In the genomic region with DNA sequence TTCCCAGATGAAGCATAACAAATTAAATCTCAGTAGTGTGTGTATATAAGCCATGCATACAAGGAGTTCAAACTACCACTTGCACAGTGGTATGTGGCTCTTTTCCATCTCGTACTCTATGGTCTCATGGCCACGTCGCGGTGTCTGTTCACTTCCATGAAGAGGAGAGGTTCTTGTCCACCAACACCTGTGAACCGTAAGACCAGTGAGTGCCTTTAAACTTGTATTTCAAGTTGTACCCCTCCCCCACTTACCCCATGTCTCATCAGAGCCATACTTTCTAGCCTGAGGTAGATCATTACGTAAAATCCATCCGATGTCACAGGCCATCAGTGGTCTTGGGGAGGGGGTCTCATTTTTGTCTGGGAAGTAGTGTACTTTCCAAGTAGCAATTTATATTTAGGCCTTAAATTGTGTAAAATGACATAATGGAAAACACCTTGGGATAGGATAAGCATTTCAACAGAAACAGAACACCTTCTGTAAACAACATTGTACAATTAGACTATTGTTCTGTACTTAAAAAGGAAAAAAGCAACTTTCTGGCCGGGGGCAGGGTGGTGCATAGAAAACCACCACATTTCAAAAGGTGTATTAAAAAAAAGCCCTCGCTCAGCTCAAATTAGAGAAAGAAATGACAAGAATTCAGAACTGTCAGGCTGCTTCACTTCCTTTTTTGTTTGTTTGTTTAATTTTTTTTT, we compare ENCODE assay signal across 22 cellular contexts.
DNase-seq lines count a peak whose midpoint lies in the region; ATAC-seq and TF ChIP-seq lines count a peak whose summit lies in the region.
"Had no signal": no experiment of that assay in that cellular context is flagged by ENCODE, and none has a peak within 500 bp of the region (broad histone marks: within the 10 kb centered on the region; RNA-seq: fewer than 3 reads in every experiment).

No MANE protein-coding gene starts in this region.

- peaks cover 1 to 2% of the 10 kb centered on the region in 2 experiments for H3K36me3 ChIP-seq in trophoblast cell (ENCODE audit: control insufficient read depth in 1 of 2, insufficient read depth in 2 of 2, low read length in 2 of 2)

- no peak overlapping the region for H3K18ac ChIP-seq in trophoblast cell (ENCODE audit: low read length)

- no peaks in the 10 kb centered on the region for H3K9me3 ChIP-seq in trophoblast cell (ENCODE audit: insufficient read depth, low read depth, low read length)
- H3K9me3 ChIP-seq: testis had no signal

- no peak for ATAC-seq in central memory CD8-positive, alpha-beta T cell (replicated peaks; ENCODE audit: extremely low read depth, poor library complexity, severe bottlenecking)
- no peak for ATAC-seq in stimulated activated memory B cell treated with anti-CD40 and anti-IgM and Interleukin-4, amounts not matched to agents 10 μg/mL and 1 μg/mL and 100 μg/mL, for 72 hours
- ATAC-seq: left cardiac atrium, Right ventricle myocardium inferior had no signal

- no peak for TF ChIP-seq CTCF in LNCaP clone FGC (IDR thresholded peaks at IDR 0.05; ENCODE audit: control insufficient read depth, extremely low read depth, insufficient read depth)

- DNase-seq in ELF-1 (ENCODE audit: low read depth, low spot score) = peak; percentile 12
- peak; percentile 43 for DNase-seq in LNCaP clone FGC (ENCODE audit: low read depth)
- DNase-seq in central memory CD8-positive, alpha-beta T cell (ENCODE audit: low spot score in 2 of 2) = no peak
- DNase-seq in trophoblast cell = peak in 1 of 2 donors; percentile 24
- DNase-seq in RKO (ENCODE audit: low spot score) = no peak
- DNase-seq in T-helper 2 cell treated with Interferon-gamma antibody and Interleukin-4, amounts not matched to agents 5 μg/mL and 100 μg/mL, for 36 hours (ENCODE audit: low spot score) = no peak
- DNase-seq: activated CD4-positive, alpha-beta T cell treated with anti-CD3 and anti-CD28 coated beads, Interleukin-2, amount 50 U/mL, for 4 hours; activated CD4-positive, CD25-positive, alpha-beta regulatory T cell; cerebellar nuclear complex; left cardiac atrium; MM.1S; NCI-H1436 treated with DMSO at 0.1 percent for 48 hours; NCI-H2171 treated with DMSO at 0.1 percent for 48 hours; occipital lobe; testis had no signal

- no peak overlapping the region for H2AFZ ChIP-seq in trophoblast cell (ENCODE audit: insufficient read depth, low read length, poor library complexity)

- H3K36me3 Mint-ChIP-seq in central memory CD8-positive, alpha-beta T cell (ENCODE audit: insufficient read depth) = peaks cover 21% of the 10 kb centered on the region
- peaks cover 31% of the 10 kb centered on the region for H3K36me3 Mint-ChIP-seq in stimulated activated memory B cell treated with anti-CD40 and anti-IgM and Interleukin-4, amounts not matched to agents 10 μg/mL and 1 μg/mL and 100 μg/mL, for 72 hours
- peaks cover 7% of the 10 kb centered on the region for H3K36me3 Mint-ChIP-seq in T-helper 2 cell treated with Interferon-gamma antibody and Interleukin-4, amounts not matched to agents 5 μg/mL and 100 μg/mL, for 36 hours (ENCODE audit: low read depth)

- H3K4me1 Mint-ChIP-seq in central memory CD8-positive, alpha-beta T cell = peaks cover 20% of the 10 kb centered on the region
- no peaks in the 10 kb centered on the region for H3K4me1 Mint-ChIP-seq in stimulated activated memory B cell treated with anti-CD40 and anti-IgM and Interleukin-4, amounts not matched to agents 10 μg/mL and 1 μg/mL and 100 μg/mL, for 72 hours
- H3K4me1 Mint-ChIP-seq in T-helper 2 cell treated with Interferon-gamma antibody and Interleukin-4, amounts not matched to agents 5 μg/mL and 100 μg/mL, for 36 hours (ENCODE audit: low read depth) = no peaks in the 10 kb centered on the region
- H3K4me1 Mint-ChIP-seq: CD14-positive monocyte had no signal

- no peak overlapping the region for H4K12ac ChIP-seq in trophoblast cell (ENCODE audit: low read depth, low read length)

- H3K27ac ChIP-seq in trophoblast cell (ENCODE audit: low read depth, low read length) = peak overlapping the region; percentile 36
- H3K27ac ChIP-seq: epithelial cell of prostate, testis had no signal

- H4K91ac ChIP-seq in trophoblast cell (ENCODE audit: low read depth, low read length) = no peak overlapping the region

- H2BK120ac ChIP-seq in trophoblast cell (ENCODE audit: insufficient read depth, low read length, poor library complexity) = no peak overlapping the region

- no peak overlapping the region for H3K4me3 ChIP-seq in LNCaP clone FGC (ENCODE audit: low read depth, low read length)
- H3K4me3 ChIP-seq in trophoblast cell (ENCODE audit: low read depth, low read length) = no peak overlapping the region
- H3K4me3 ChIP-seq: skin epidermis, testis had no signal

- peaks cover 1% of the 10 kb centered on the region for H3K79me2 ChIP-seq in trophoblast cell (ENCODE audit: control insufficient read depth, insufficient read depth, low read length, poor library complexity)

- peaks cover 5 to 12% of the 10 kb centered on the region in 2 experiments for H3K4me1 ChIP-seq in trophoblast cell (ENCODE audit: control insufficient read depth in 1 of 2, insufficient read depth in 2 of 2, low read length in 2 of 2)
- H3K4me1 ChIP-seq: testis had no signal

- H2BK12ac ChIP-seq in trophoblast cell (ENCODE audit: low read length) = peak overlapping the region; percentile 23

- no peak overlapping the region for H3K23ac ChIP-seq in trophoblast cell (ENCODE audit: low read length)

- no peak overlapping the region for H3K4ac ChIP-seq in trophoblast cell (ENCODE audit: low read depth, low read length)

- no peak overlapping the region for H3K4me2 ChIP-seq in trophoblast cell (ENCODE audit: low read length)

- H3K27me3 ChIP-seq in trophoblast cell (ENCODE audit: insufficient read depth, low read length) = no peaks in the 10 kb centered on the region
- H3K27me3 ChIP-seq: testis had no signal

- H4K8ac ChIP-seq in trophoblast cell (ENCODE audit: low read depth, low read length) = no peak overlapping the region

- H2BK5ac ChIP-seq in trophoblast cell (ENCODE audit: low read depth, low read length, poor library complexity) = no peak overlapping the region

- no peak overlapping the region for H3K4me3 Mint-ChIP-seq in central memory CD8-positive, alpha-beta T cell
- H3K4me3 Mint-ChIP-seq in stimulated activated memory B cell treated with anti-CD40 and anti-IgM and Interleukin-4, amounts not matched to agents 10 μg/mL and 1 μg/mL and 100 μg/mL, for 72 hours = no peak overlapping the region
- H3K4me3 Mint-ChIP-seq in T-helper 2 cell treated with Interferon-gamma antibody and Interleukin-4, amounts not matched to agents 5 μg/mL and 100 μg/mL, for 36 hours = no peak overlapping the region
- H3K4me3 Mint-ChIP-seq: activated naive CD8-positive, alpha-beta T cell; CD14-positive monocyte; IgD-negative memory B cell had no signal

- H3K14ac ChIP-seq in trophoblast cell (ENCODE audit: low read length) = no peak overlapping the region

- H3K27me3 Mint-ChIP-seq in central memory CD8-positive, alpha-beta T cell = no peaks in the 10 kb centered on the region
- H3K27me3 Mint-ChIP-seq in stimulated activated memory B cell treated with anti-CD40 and anti-IgM and Interleukin-4, amounts not matched to agents 10 μg/mL and 1 μg/mL and 100 μg/mL, for 72 hours = no peaks in the 10 kb centered on the region
- H3K27me3 Mint-ChIP-seq in T-helper 2 cell treated with Interferon-gamma antibody and Interleukin-4, amounts not matched to agents 5 μg/mL and 100 μg/mL, for 36 hours (ENCODE audit: low read depth) = no peaks in the 10 kb centered on the region
- H3K27me3 Mint-ChIP-seq: activated naive CD8-positive, alpha-beta T cell; IgD-negative memory B cell had no signal

- WGBS in trophoblast cell (ENCODE audit: extremely low coverage, insufficient coverage, insufficient read length) = no CpG with 5 or more reads among the region's 9 CpGs

- no peak overlapping the region for H3K9ac ChIP-seq in trophoblast cell (ENCODE audit: low read length)

- H3K9me3 Mint-ChIP-seq in central memory CD8-positive, alpha-beta T cell = no peaks in the 10 kb centered on the region
- no peaks in the 10 kb centered on the region for H3K9me3 Mint-ChIP-seq in stimulated activated memory B cell treated with anti-CD40 and anti-IgM and Interleukin-4, amounts not matched to agents 10 μg/mL and 1 μg/mL and 100 μg/mL, for 72 hours
- no peaks in the 10 kb centered on the region for H3K9me3 Mint-ChIP-seq in T-helper 2 cell treated with Interferon-gamma antibody and Interleukin-4, amounts not matched to agents 5 μg/mL and 100 μg/mL, for 36 hours
- H3K9me3 Mint-ChIP-seq: CD14-positive monocyte, IgD-negative memory B cell had no signal

- H3K79me1 ChIP-seq in trophoblast cell (ENCODE audit: low read length) = no peaks in the 10 kb centered on the region

- H3K27ac Mint-ChIP-seq in central memory CD8-positive, alpha-beta T cell (ENCODE audit: low read depth) = peak overlapping the region; percentile 4
- H3K27ac Mint-ChIP-seq in stimulated activated memory B cell treated with anti-CD40 and anti-IgM and Interleukin-4, amounts not matched to agents 10 μg/mL and 1 μg/mL and 100 μg/mL, for 72 hours = no peak overlapping the region
- no peak overlapping the region for H3K27ac Mint-ChIP-seq in T-helper 2 cell treated with Interferon-gamma antibody and Interleukin-4, amounts not matched to agents 5 μg/mL and 100 μg/mL, for 36 hours

- no peak overlapping the region for H2AK5ac ChIP-seq in trophoblast cell (ENCODE audit: low read length)

Comparison
In these comparisons a context has a peak if more than half of its experiments do, and no peak if none do; other contexts are left out.
1. DNase-seq: peak in ELF-1 (single experiment) and LNCaP clone FGC (single experiment); none in central memory CD8-positive, alpha-beta T cell (0 of 2), RKO (single experiment) and T-helper 2 cell treated with Interferon-gamma antibody and Interleukin-4, amounts not matched to agents 5 μg/mL and 100 μg/mL, for 36 hours (single experiment).